Comparison of ENCODE assay signal across 1 cellular context in the genomic region with DNA sequence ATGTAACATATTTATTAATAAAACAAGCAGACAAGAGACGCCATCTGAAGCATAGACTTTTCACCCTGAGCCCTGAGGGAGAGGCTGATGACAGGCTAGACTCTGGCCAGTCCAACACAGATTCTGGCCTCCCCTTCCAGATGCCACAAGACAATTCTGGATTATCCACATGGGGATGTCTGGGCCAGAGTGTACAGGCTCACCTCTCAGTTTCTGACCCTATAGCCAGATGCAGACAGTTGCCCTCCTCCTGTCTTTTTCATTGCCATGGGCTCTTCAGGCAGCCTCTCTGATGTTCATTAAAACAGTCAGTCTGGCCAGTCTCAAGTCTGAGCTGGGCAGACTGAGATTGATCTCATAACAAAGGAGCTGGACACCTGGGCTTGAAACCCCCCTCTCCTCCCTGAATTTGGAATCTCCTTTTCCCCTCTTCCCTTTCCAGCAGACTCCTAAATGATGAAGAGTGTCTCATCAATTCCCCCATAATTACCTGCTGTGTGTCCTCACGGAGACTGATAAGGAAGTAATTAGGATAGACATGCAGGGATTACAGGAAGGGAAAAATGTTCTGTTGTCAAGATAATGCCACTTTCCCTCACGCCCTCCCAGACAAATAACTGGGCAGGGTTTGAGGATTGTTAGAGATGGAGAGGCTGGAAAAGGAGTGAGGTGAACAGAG.
TF ChIP-seq lines count a peak whose summit lies in the region.

No MANE protein-coding gene starts in this region.

TF ChIP-seq in SK-N-SH, 30 proteins besides CTCF, POLR2A, EP300 and RAD21 (continued from another document):
- TF ChIP-seq EZH2phosphoT487 (IDR thresholded peaks at IDR 0.05; ENCODE audit: borderline replicate concordance, low read depth) = no peak
- TF ChIP-seq MAX (IDR thresholded peaks at IDR 0.05; ENCODE audit: low read depth) = no peak
- TF ChIP-seq IRF3 (IDR thresholded peaks at IDR 0.05; ENCODE audit: low read depth, low read length) = no peak
- TF ChIP-seq MEF2A (IDR thresholded peaks at IDR 0.05; ENCODE audit: borderline replicate concordance, low read depth) = no peak
- TF ChIP-seq CHD2 (IDR thresholded peaks at IDR 0.05; ENCODE audit: low read length, partially characterized antibody) = peak; percentile 51
- no peak for TF ChIP-seq YY1 (IDR thresholded peaks at IDR 0.05; ENCODE audit: low read depth)
